ENCODE assay signal across 22 cellular contexts in genomic region chr6:46255528-46255927, GRCh38.
"Had no signal": no experiment of that assay in that cellular context is flagged by ENCODE, and none has a peak within 500 bp of the region (broad histone marks: within the 10 kb centered on the region; RNA-seq: fewer than 3 reads in every experiment).

No MANE protein-coding gene starts in this region.

- DNase-seq: hypothalamus; immature natural killer cell; kidney glomerular epithelial cell; left cardiac atrium; left lung; lower lobe of right lung; mammary epithelial cell; mesenchymal stem cell; naive thymus-derived CD8-positive, alpha-beta T cell; nucleus accumbens; pancreas; posterior cingulate gyrus; retina; right cardiac atrium; sigmoid colon; spleen; stimulated activated CD4-positive, alpha-beta T cell treated with anti-CD3 and anti-CD28 coated beads, Interleukin-4, amount 100 ng/mL, for 24 hours; stimulated activated naive CD4-positive, alpha-beta T cell; uterus had no signal

- ATAC-seq: left cardiac atrium; left lung; lower lobe of right lung; naive thymus-derived CD8-positive, alpha-beta T cell; pancreas; right cardiac atrium; stimulated activated effector memory CD8-positive, alpha-beta T cell treated with anti-CD3 and anti-CD28 coated beads, Interleukin-12 subunit alpha, Interleukin-12 subunit beta, amount 100 ng/mL, for 72 hours had no signal

- H3K4me3 ChIP-seq: left lung, lower lobe of right lung, pancreas, prostate gland, sigmoid colon, spleen, tibial nerve, uterus had no signal

- H3K27me3 ChIP-seq: left lung, pancreas, sigmoid colon, tibial nerve, uterus had no signal

- H3K36me3 ChIP-seq: left lung, lower lobe of right lung, pancreas, prostate gland, sigmoid colon, spleen, tibial nerve, uterus had no signal

- H3K27ac ChIP-seq: left lung, lower lobe of right lung, pancreas, prostate gland, sigmoid colon, spleen, tibial nerve, uterus had no signal

- H3K9me3 ChIP-seq: left lung, lower lobe of right lung, pancreas, prostate gland, sigmoid colon, spleen, tibial nerve, uterus had no signal
